In the genomic region with DNA sequence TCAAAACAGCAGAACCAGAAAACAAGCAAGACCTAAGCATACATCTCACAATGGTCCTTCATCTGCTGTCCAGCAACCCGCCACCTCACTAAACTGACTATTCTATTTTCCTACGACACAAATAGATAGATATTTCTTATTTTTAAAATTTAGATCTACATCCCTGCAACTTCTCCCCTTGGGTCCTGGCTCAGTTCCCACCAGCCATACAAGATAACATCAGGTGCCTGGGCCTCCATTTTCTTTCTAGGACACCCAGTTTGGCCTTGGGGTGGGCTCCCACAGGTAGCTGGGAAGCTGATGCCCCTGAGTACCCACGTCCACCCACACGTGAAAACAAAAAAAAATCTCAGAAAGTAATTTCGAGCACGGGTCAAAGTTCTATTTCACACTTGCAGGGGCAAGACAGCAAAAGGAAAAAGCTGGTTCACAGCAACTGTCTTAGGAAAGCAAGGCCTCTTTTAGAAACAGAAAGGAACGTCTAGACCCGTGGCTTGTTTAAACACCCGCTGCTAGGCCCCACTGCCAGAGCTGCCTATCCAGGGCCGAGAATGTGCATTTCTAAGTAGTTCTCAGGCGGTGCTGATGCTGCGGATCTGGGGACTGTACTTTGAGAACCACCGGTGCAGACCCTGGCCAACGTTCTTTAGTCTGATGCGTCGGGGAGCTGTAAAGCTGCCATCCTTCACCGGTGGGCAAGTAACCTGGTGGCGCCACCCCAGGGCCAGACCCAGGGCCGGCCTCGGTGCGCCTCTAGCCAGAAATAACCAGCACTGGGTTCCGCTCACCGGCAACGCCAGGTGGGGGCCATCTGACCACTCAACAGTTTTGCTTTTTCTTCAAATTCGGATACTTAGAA, we compare ENCODE assay signal across 8 cellular contexts. TPM values are rescaled to one million over a fixed set of nuclear protein-coding genes. Genes with fewer than 3 reads are reported as not detected.
DNase-seq lines count a peak whose midpoint lies in the region; ATAC-seq, FAIRE-seq and TF ChIP-seq lines count a peak whose summit lies in the region.

No MANE protein-coding gene starts in this region.

- H3K27me3 ChIP-seq in HL-60 (ENCODE audit: insufficient read depth, poor library complexity, severe bottlenecking) (no peaks in the 10 kb centered on the region), SJSA1 (replicated peaks) (no peaks in the 10 kb centered on the region), breast epithelium (no peaks in the 10 kb centered on the region)

- FAIRE-seq in RCC 7860 (lab: Jason Lieb, UNC), result no peak

- ATAC-seq in GM21381 (IDR thresholded peaks at IDR 0.05; ENCODE audit: unreplicated experiment), result peak; percentile 50

- H3K27ac ChIP-seq in HL-60 (replicated peaks), result peak overlapping the region; percentile 50
- peak overlapping the region; percentile 34 for H3K27ac ChIP-seq in SJSA1
- peak overlapping the region; percentile 91 to 94 for H3K27ac ChIP-seq in breast epithelium

- no peaks in the 10 kb centered on the region for H3K36me3 ChIP-seq in ES-I3 (ENCODE audit: insufficient read depth, low read length)
- no peaks in the 10 kb centered on the region for H3K36me3 ChIP-seq in SJSA1
- no peaks in the 10 kb centered on the region for H3K36me3 ChIP-seq in breast epithelium

- TF ChIP-seq POLR2A in breast epithelium (IDR thresholded peaks at IDR 0.05), result no peak

- no peak for TF ChIP-seq CTCF in HL-60 (IDR thresholded peaks at IDR 0.05; ENCODE audit: insufficient read depth, low read length)
- no peak for TF ChIP-seq CTCF in breast epithelium (IDR thresholded peaks at IDR 0.05)

- H3K4me3 ChIP-seq in HL-60 (replicated peaks; ENCODE audit: insufficient read depth, low read length) (peak overlapping the region; percentile 76), SJSA1 (peak overlapping the region; percentile 49), breast epithelium (peak overlapping the region; percentile 63 to 74 (median 72))

- H3K4me1 ChIP-seq in ES-I3 (ENCODE audit: insufficient read depth, low read length) (peaks cover 10% of the 10 kb centered on the region; the same call in 1 of the 2 replicates), SJSA1 (replicated peaks) (0 out of 2 replicates have a peak, but pooled peaks cover 5% of the 10 kb centered on the region), breast epithelium (no peaks in the 10 kb centered on the region)

- DNase-seq in HL-60 (ENCODE audit: low read depth in 1 of 2, low spot score in 1 of 2) (peak in 1 of 2 experiments; percentile 44), SJSA1 (ENCODE audit: low read depth in 1 of 2, low spot score in 2 of 2) (no peak), breast epithelium (ENCODE audit: low spot score in 2 of 2) (peak in 1 of 2 donors; percentile 19), iris pigment epithelial cell (ENCODE audit: low read depth) (peak; percentile 40), RCC 7860 (ENCODE audit: low spot score) (no peak)
- DNase-seq in stimulated activated CD4-positive, alpha-beta T cell treated with anti-CD3 and anti-CD28 coated beads, Interleukin-12 subunit alpha, Interleukin-12 subunit beta, amount 100 ng/mL, for 4 hours, result peak; percentile 48

- intact Hi-C loops in breast epithelium (cut with DNase I; ENCODE audit: low total_unique reads), result no loop called here

- H3K9me3 ChIP-seq in ES-I3 (ENCODE audit: control insufficient read depth, insufficient read depth, low read length), result no peaks in the 10 kb centered on the region
- no peaks in the 10 kb centered on the region for H3K9me3 ChIP-seq in SJSA1 (replicated peaks)
- no peaks in the 10 kb centered on the region for H3K9me3 ChIP-seq in breast epithelium

- H3K9ac ChIP-seq in ES-I3 (ENCODE audit: low read depth, low read length), result peak overlapping the region; percentile 81

RNA-seq across cellular contexts. Expression of gene TGDS, which starts 47.3 kb away (rescaled TPM):
- 10.0 and 12.1 TPM in 2 replicates for total RNA-seq in SJSA1 (2014; rRNA removed; shearing (Covaris generic))
- 10 to 100 TPM; 12.1 to 21.2 (median 12.5) TPM for total RNA-seq in breast epithelium

RNA-seq across cellular contexts. Expression of gene GPR180, which starts 53.0 kb away (rescaled TPM):
- total RNA-seq in SJSA1 (2014; rRNA removed; shearing (Covaris generic)), result 9.2 and 10.7 TPM in 2 replicates
- total RNA-seq in breast epithelium, result 1 to 10 TPM; 6.2 to 8.9 (median 7.9) TPM

Comparison
In these comparisons a context has a peak if more than half of its experiments do, and no peak if none do; other contexts are left out.
1. DNase-seq: peak in iris pigment epithelial cell (single experiment) and stimulated activated CD4-positive, alpha-beta T cell treated with anti-CD3 and anti-CD28 coated beads, Interleukin-12 subunit alpha, Interleukin-12 subunit beta, amount 100 ng/mL, for 4 hours (single experiment); none in SJSA1 (0 of 2) and RCC 7860 (single experiment).
2. H3K27ac ChIP-seq: peak in every context shown above with its lines; median percentile 92 in breast epithelium; 50 in HL-60; 34 in SJSA1.
3. Peak in every context shown above with its lines, with median percentiles within 50 percentile points of each other: H3K4me3 ChIP-seq.